Comparison of ENCODE assay signal across 28 cellular contexts in the genomic region with DNA sequence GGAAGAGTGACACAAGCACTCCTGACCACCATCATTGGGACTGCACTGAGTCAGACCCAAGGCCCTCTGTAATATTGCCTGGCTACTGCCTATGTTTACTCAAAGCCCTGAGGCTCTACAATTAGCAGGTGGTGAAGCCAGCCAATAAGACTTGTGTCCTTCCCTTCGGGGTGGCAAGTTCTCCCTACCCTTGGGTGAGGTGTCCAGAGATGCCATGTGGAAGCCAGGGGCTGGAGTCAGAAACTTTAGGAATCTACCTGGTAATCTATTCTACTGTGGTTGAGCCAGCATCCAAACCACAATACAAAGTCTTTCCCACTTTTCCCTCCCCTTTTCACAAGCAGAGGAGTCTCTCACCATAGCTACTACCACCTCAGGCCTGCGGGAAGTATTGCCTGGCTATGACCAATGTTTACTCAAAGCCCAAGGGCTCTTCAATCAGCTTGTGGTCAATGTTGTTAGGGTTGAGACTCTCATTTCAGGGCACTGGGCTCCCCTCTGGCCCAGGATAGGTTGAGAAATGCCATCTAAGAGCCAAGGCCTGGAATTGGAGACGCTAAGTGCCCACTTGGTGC. TPM values are rescaled to one million over a fixed set of nuclear protein-coding genes. Genes with fewer than 3 reads are reported as not detected.
DNase-seq lines count a peak whose midpoint lies in the region; ATAC-seq and TF ChIP-seq lines count a peak whose summit lies in the region.
"Had no signal": no experiment of that assay in that cellular context is flagged by ENCODE, and none has a peak within 500 bp of the region (broad histone marks: within the 10 kb centered on the region; RNA-seq: fewer than 3 reads in every experiment).

No MANE protein-coding gene starts in this region.

- peak overlapping the region in 2 of 7 donors; percentile 20 to 43 for H3K27ac Mint-ChIP-seq in CD14-positive monocyte
- H3K27ac Mint-ChIP-seq: CD8-positive, alpha-beta T cell; effector memory CD8-positive, alpha-beta T cell; immature natural killer cell; progenitor cell of endocrine pancreas; WTC11 had no signal

- POLR2A ChIA-PET in PC-9 (lab: Charles Lee; ENCODE audit: unreplicated experiment): no interaction called here

- CTCF ChIA-PET in PC-9 (lab: Charles Lee): no interaction called here

- no TSS peak for BruUV-seq in PC-9 (replicated peaks; lab: Mats Ljungman, UMichigan)

- peak overlapping the region; percentile 28 for H3K4me2 ChIP-seq in PC-9

- no peaks in the 10 kb centered on the region for H3K27me3 Mint-ChIP-seq in CD14-positive monocyte (ENCODE audit: low read depth in 3 of 3)

- TF ChIP-seq CTCF in PC-9 (conservative IDR thresholded peaks at IDR 0.05) (no peak), upper lobe of right lung (IDR thresholded peaks at IDR 0.05) (no peak), body of pancreas (IDR thresholded peaks at IDR 0.05) (no peak), CD14-positive monocyte (IDR thresholded peaks at IDR 0.05) (no peak), coronary artery (IDR thresholded peaks at IDR 0.05) (no peak)

- H3K36me3 Mint-ChIP-seq in CD14-positive monocyte: peaks cover 12 to 45% of the 10 kb centered on the region in 2 donors
- H3K36me3 Mint-ChIP-seq: CD8-positive, alpha-beta T cell; immature natural killer cell; WTC11 had no signal

- H3K9me3 ChIP-seq in PC-9 (ENCODE audit: insufficient read depth, low read depth): peaks cover 5% of the 10 kb centered on the region; the same call in 1 of the 2 replicates
- peaks cover 6% of the 10 kb centered on the region for H3K9me3 ChIP-seq in upper lobe of right lung
- H3K9me3 ChIP-seq in body of pancreas: no peaks in the 10 kb centered on the region
- H3K9me3 ChIP-seq: adrenal gland, colonic mucosa, Peyer's patch had no signal

- peaks cover 0 to 4% (median 1%) of the 10 kb centered on the region in 7 donors for H3K9me3 Mint-ChIP-seq in CD14-positive monocyte
- H3K9me3 Mint-ChIP-seq: CD8-positive, alpha-beta T cell; immature natural killer cell; WTC11 had no signal

- H2AFZ ChIP-seq in PC-9: 0 out of 2 replicates have a peak overlapping the region, but pooled peaks have one; percentile 48

- peaks cover 24% of the 10 kb centered on the region for H3F3A ChIP-seq in PC-9 (ENCODE audit: insufficient read depth, low read depth)

- DNase-seq in NCI-H510A treated with DMSO at 0.1 percent for 48 hours (lab: John Stamatoyannopoulos, UW): peak; percentile 28
- DNase-seq in NCI-H510A (lab: John Stamatoyannopoulos, UW): no peak
- DNase-seq in PC-9: peak in 1 of 2 experiments; percentile 86
- peak; percentile 31 for DNase-seq in fibroblast of peridontal ligament (ENCODE audit: extremely low read depth)
- peak; percentile 66 for DNase-seq in upper lobe of right lung
- DNase-seq in body of pancreas: no peak
- DNase-seq in CD14-positive monocyte (ENCODE audit: low spot score): no peak
- no peak for DNase-seq in coronary artery (ENCODE audit: low spot score)
- DNase-seq: activated CD4-positive, alpha-beta T cell treated with anti-CD3 and anti-CD28 coated beads, Interleukin-2, amount 50 U/mL, for 1 hour; activated naive CD4-positive, alpha-beta T cell treated with Interleukin-2 at 50 U/mL for 16 hours; activated T-cell treated with anti-CD3 and anti-CD28 coated beads, Interleukin-2, amount 50 U/mL, for 48 hours; adrenal gland; CD8-positive, alpha-beta T cell; colonic mucosa; effector memory CD8-positive, alpha-beta T cell; H7; hypothalamus; immature natural killer cell; NCI-H2171; NCI-H526; Peyer's patch; sigmoid colon; stimulated activated CD4-positive, alpha-beta T cell treated with anti-CD3 and anti-CD28 coated beads, Interleukin-4, amount 100 ng/mL, for 4 hours; stimulated activated naive CD4-positive, alpha-beta T cell; SW 1271; T1000 had no signal

- H3K9me2 ChIP-seq in PC-9 (ENCODE audit: insufficient read depth): no peaks in the 10 kb centered on the region

- H3K4me1 ChIP-seq in PC-9 (replicated peaks; ENCODE audit: insufficient read depth): peaks cover 51% of the 10 kb centered on the region
- H3K4me1 ChIP-seq in upper lobe of right lung: peaks cover 12% of the 10 kb centered on the region
- H3K4me1 ChIP-seq in body of pancreas: no peaks in the 10 kb centered on the region
- H3K4me1 ChIP-seq: adrenal gland, colonic mucosa had no signal

- no peak overlapping the region for H3K4me3 Mint-ChIP-seq in CD14-positive monocyte
- H3K4me3 Mint-ChIP-seq: CD8-positive, alpha-beta T cell; effector memory CD8-positive, alpha-beta T cell; immature natural killer cell; WTC11 had no signal

- H4K20me1 ChIP-seq in PC-9 (ENCODE audit: insufficient read depth): no peaks in the 10 kb centered on the region

- ATAC-seq in upper lobe of right lung: peak; percentile 90
- no peak for ATAC-seq in body of pancreas
- ATAC-seq: CD8-positive, alpha-beta T cell; effector memory CD8-positive, alpha-beta T cell had no signal

- no peak overlapping the region for H3K4me3 ChIP-seq in PC-9
- H3K4me3 ChIP-seq in upper lobe of right lung: no peak overlapping the region
- H3K4me3 ChIP-seq in body of pancreas: no peak overlapping the region
- no peak overlapping the region for H3K4me3 ChIP-seq in coronary artery
- H3K4me3 ChIP-seq: adrenal gland, colonic mucosa, Peyer's patch, sigmoid colon had no signal

- no peaks in the 10 kb centered on the region for H3K36me3 ChIP-seq in PC-9 (ENCODE audit: low read depth)
- H3K36me3 ChIP-seq in upper lobe of right lung: no peaks in the 10 kb centered on the region
- no peaks in the 10 kb centered on the region for H3K36me3 ChIP-seq in body of pancreas (replicated peaks in 1 of 2; ENCODE audit: insufficient read depth in 1 of 2, low read depth in 2 of 2)
- H3K36me3 ChIP-seq: adrenal gland, colonic mucosa, Peyer's patch, sigmoid colon had no signal

- no peak for TF ChIP-seq POLR2A in body of pancreas (IDR thresholded peaks at IDR 0.05)

- H3K4me1 Mint-ChIP-seq in CD14-positive monocyte: peaks cover 85% of the 10 kb centered on the region
- H3K4me1 Mint-ChIP-seq: immature natural killer cell had no signal

- H3K27ac ChIP-seq in PC-9 (peak overlapping the region; percentile 53), upper lobe of right lung (no peak overlapping the region), body of pancreas (no peak overlapping the region), coronary artery (no peak overlapping the region)
- H3K27ac ChIP-seq: adrenal gland, colonic mucosa, Peyer's patch, sigmoid colon had no signal

- H3K27me3 ChIP-seq in PC-9 (ENCODE audit: insufficient read depth, low read depth) (no peaks in the 10 kb centered on the region), upper lobe of right lung (no peaks in the 10 kb centered on the region), body of pancreas (no peaks in the 10 kb centered on the region)
- H3K27me3 ChIP-seq: adrenal gland, colonic mucosa, Peyer's patch, sigmoid colon had no signal

- intact Hi-C loops in PC-9 (cut with micrococcal nuclease; ENCODE audit: unreplicated experiment) (no loop called here), upper lobe of right lung (cut with DNase I) (no loop called here), body of pancreas (cut with DNase I) (no loop called here), CD14-positive monocyte (cut with micrococcal nuclease) (no loop called here)

- no peaks in the 10 kb centered on the region for H3K79me2 ChIP-seq in PC-9 (ENCODE audit: low read depth)

- 74 to 86% methylated on average over 3 of the region's 3 CpGs for WGBS in body of pancreas, 2 donors

RNA-seq across cellular contexts. Expression of gene DHRS9, which starts 17.6 kb away (rescaled TPM):
- total RNA-seq in PC-9 (2021) (not detected in 2 replicates), upper lobe of right lung (7.6 TPM), body of pancreas (1 to 10 TPM in 1 of 2 donors, not detected in 1; 1.0 TPM)
- 10 to 100 TPM in 1 of 2 donors, 1 to 10 TPM in 1; 10.0 to 12.9 TPM for polyA plus RNA-seq in CD14-positive monocyte
- total RNA-seq: CD8-positive, alpha-beta T cell; H7; progenitor cell of endocrine pancreas; WTC11 had no signal

RNA-seq across cellular contexts. Expression of gene ABCB11, which starts 55.9 kb away (rescaled TPM):
- total RNA-seq in PC-9 (2021) (not detected in 2 replicates), upper lobe of right lung (0.06 TPM), body of pancreas (under 1 TPM in 1 of 2 donors, not detected in 1; 0.33 TPM)
- not detected for polyA plus RNA-seq in CD14-positive monocyte
- total RNA-seq: CD8-positive, alpha-beta T cell had no signal
- polyA plus RNA-seq: immature natural killer cell had no signal

Comparison
In these comparisons a context has a peak if more than half of its experiments do, and no peak if none do; other contexts are left out.
1. DNase-seq: peak in NCI-H510A treated with DMSO at 0.1 percent for 48 hours (single experiment), fibroblast of peridontal ligament (single experiment) and upper lobe of right lung (single experiment); none in NCI-H510A (single experiment), body of pancreas (0 of 4), CD14-positive monocyte (single experiment) and coronary artery (single experiment).